Comparison of ENCODE assay signal across 15 cellular contexts in the genomic region with DNA sequence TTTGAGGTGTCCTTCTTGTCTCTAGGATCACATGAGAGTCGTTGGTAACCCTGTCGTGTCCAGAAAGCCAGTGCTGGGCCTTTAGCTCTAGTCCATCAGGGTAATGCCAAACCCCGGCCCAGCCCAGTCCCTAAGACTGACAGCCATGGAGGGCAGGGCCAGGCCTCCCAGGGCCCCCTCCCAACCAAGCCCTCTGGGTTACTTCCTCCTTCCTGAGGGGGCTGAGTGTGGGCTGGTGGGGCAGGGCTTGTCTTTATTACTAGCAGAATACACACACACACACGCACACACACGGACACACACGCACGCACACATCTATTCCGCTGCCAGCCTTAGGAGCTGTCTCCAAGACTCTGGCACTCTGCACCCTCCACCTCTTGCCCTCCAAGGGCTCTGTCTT. TPM values are rescaled to one million over a fixed set of nuclear protein-coding genes. Genes with fewer than 3 reads are reported as not detected.
DNase-seq lines count a peak whose midpoint lies in the region; ATAC-seq, FAIRE-seq and TF ChIP-seq lines count a peak whose summit lies in the region.
"Had no signal": no experiment of that assay in that cellular context is flagged by ENCODE, and none has a peak within 500 bp of the region (broad histone marks: within the 10 kb centered on the region; RNA-seq: fewer than 3 reads in every experiment).

No MANE protein-coding gene starts in this region.

- no peaks in the 10 kb centered on the region for H3K79me1 ChIP-seq in H1 (ENCODE audit: low read depth, low read length)

- 89% methylated on average over 8 of the region's 8 CpGs; no CpG with 5 or more reads in 1 of the 2 experiments for WGBS in H1 (ENCODE audit: extremely low coverage in 1 of 2, insufficient coverage in 1 of 2, insufficient read length in 1 of 2, insufficient replicate concordance in 2 of 2, low coverage in 1 of 2, low lambda C conversion rate in 2 of 2, missing lambda C conversion rate in 1 of 2), 2 experiments
- WGBS in GM23248 (ENCODE audit: low coverage in 1 of 2, low lambda C conversion rate in 2 of 2, missing lambda C conversion rate in 2 of 2), 2 experiments = 84 to 92% methylated on average over 8 of the region's 8 CpGs

- H3K79me2 ChIP-seq in H1 (ENCODE audit: control insufficient read depth in 1 of 2, insufficient read depth in 2 of 2, low read length in 2 of 2) = no peaks in the 10 kb centered on the region
- H3K79me2 ChIP-seq in neural progenitor cell (ENCODE audit: low read depth) = no peaks in the 10 kb centered on the region
- no peaks in the 10 kb centered on the region for H3K79me2 ChIP-seq in GM23248 (ENCODE audit: insufficient read depth)
- no peaks in the 10 kb centered on the region for H3K79me2 ChIP-seq in PC-9 (ENCODE audit: low read depth)

- no peak overlapping the region for H3K23ac ChIP-seq in H1 (ENCODE audit: insufficient read length)

- H3K9ac ChIP-seq in H1 (replicated peaks in 1 of 4; ENCODE audit: extremely low read depth in 1 of 4, low read depth in 3 of 4, low read length in 3 of 4) (no peak overlapping the region), neural progenitor cell (no peak overlapping the region), GM23248 (no peak overlapping the region)

- H2BK12ac ChIP-seq in H1 (ENCODE audit: low read depth, low read length) = no peak overlapping the region; the same call in 1 of the 2 replicates

- TF ChIP-seq CTCF in H1 (IDR thresholded peaks at IDR 0.05; ENCODE audit: control extremely low read depth in 1 of 3, insufficient read depth in 1 of 3, low read depth in 1 of 3, low read length in 3 of 3) = no peak
- no peak for TF ChIP-seq CTCF in neural progenitor cell (IDR thresholded peaks at IDR 0.05)
- TF ChIP-seq CTCF in omental fat pad (IDR thresholded peaks at IDR 0.05) = no peak
- TF ChIP-seq CTCF in PC-9 (conservative IDR thresholded peaks at IDR 0.05) = no peak

- no peak for TF ChIP-seq EP300 in H1 (IDR thresholded peaks at IDR 0.05; ENCODE audit: borderline replicate concordance in 1 of 2, low read depth in 2 of 2, low read length in 2 of 2)

- no peak overlapping the region for H3K56ac ChIP-seq in H1 (replicated peaks; ENCODE audit: insufficient read length, low read depth, low read length)

- no peak overlapping the region for H3K14ac ChIP-seq in H1 (ENCODE audit: insufficient read length)

- H3K36me3 ChIP-seq in CD4-positive, alpha-beta memory T cell (ENCODE audit: insufficient read depth, low read length) = no peaks in the 10 kb centered on the region
- H3K36me3 ChIP-seq in H1 (ENCODE audit: control insufficient read depth in 2 of 4, insufficient read depth in 4 of 4, low read length in 3 of 4) (no peaks in the 10 kb centered on the region), neural progenitor cell (no peaks in the 10 kb centered on the region), GM23248 (ENCODE audit: low read depth) (no peaks in the 10 kb centered on the region), PC-9 (ENCODE audit: low read depth) (no peaks in the 10 kb centered on the region)

- H2AFZ ChIP-seq in H1 (ENCODE audit: low read length) = no peak overlapping the region
- no peak overlapping the region for H2AFZ ChIP-seq in neural progenitor cell (replicated peaks)
- H2AFZ ChIP-seq in GM23248 = no peak overlapping the region
- no peak overlapping the region for H2AFZ ChIP-seq in PC-9

- peaks cover 6 to 20% (median 15%) of the 10 kb centered on the region in 4 donors for H3K4me1 Mint-ChIP-seq in CD4-positive, alpha-beta memory T cell
- H3K4me1 Mint-ChIP-seq in neural progenitor cell = peaks cover 25% of the 10 kb centered on the region

- BruUV-seq in PC-9 (replicated peaks; lab: Mats Ljungman, UMichigan) = no TSS peak

- H3F3A ChIP-seq in neural progenitor cell (ENCODE audit: low read depth) (no peaks in the 10 kb centered on the region), GM23248 (ENCODE audit: insufficient read depth) (no peaks in the 10 kb centered on the region), PC-9 (ENCODE audit: insufficient read depth, low read depth) (no peaks in the 10 kb centered on the region)

- no peak overlapping the region; the same call in 1 of the 2 replicates for H4K8ac ChIP-seq in H1 (ENCODE audit: extremely low read depth, insufficient read depth, low read length)

- H3K9me2 ChIP-seq in GM23248 (ENCODE audit: insufficient read depth) (no peaks in the 10 kb centered on the region), PC-9 (ENCODE audit: insufficient read depth) (no peaks in the 10 kb centered on the region)

- no peaks in the 10 kb centered on the region for H3K23me2 ChIP-seq in H1 (ENCODE audit: low read depth, low read length)

- no peak overlapping the region for H3K18ac ChIP-seq in H1 (ENCODE audit: extremely low read depth, low read length)

- no peak overlapping the region for H3K4me2 ChIP-seq in H1 (ENCODE audit: insufficient read depth in 1 of 2, low read depth in 2 of 2, low read length in 2 of 2)
- no peak overlapping the region for H3K4me2 ChIP-seq in neural progenitor cell
- no peak overlapping the region for H3K4me2 ChIP-seq in GM23248 (ENCODE audit: unreplicated experiment)
- H3K4me2 ChIP-seq in PC-9 = no peak overlapping the region

- no peaks in the 10 kb centered on the region for H3K27me3 ChIP-seq in CD4-positive, alpha-beta memory T cell (ENCODE audit: insufficient read depth, low read length)
- no peaks in the 10 kb centered on the region for H3K27me3 ChIP-seq in H1 (replicated peaks in 1 of 4; ENCODE audit: control insufficient read depth in 3 of 4, extremely low read depth in 1 of 4, insufficient read depth in 3 of 4, low read length in 3 of 4)
- H3K27me3 ChIP-seq in neural progenitor cell = no peaks in the 10 kb centered on the region
- no peaks in the 10 kb centered on the region for H3K27me3 ChIP-seq in GM23248 (replicated peaks; ENCODE audit: insufficient read depth)
- H3K27me3 ChIP-seq in PC-9 (ENCODE audit: insufficient read depth, low read depth) = no peaks in the 10 kb centered on the region

- H3K4me3 Mint-ChIP-seq in CD4-positive, alpha-beta memory T cell = peak overlapping the region in 2 of 8 donors; percentile 5 to 59
- no peak overlapping the region for H3K4me3 Mint-ChIP-seq in neural progenitor cell

- ATAC-seq in omental fat pad (ENCODE audit: low FRiP score) = no peak
- ATAC-seq in HG03460 (IDR thresholded peaks at IDR 0.05; ENCODE audit: unreplicated experiment) = no peak
- ATAC-seq: Right ventricle myocardium inferior had no signal

- H3K27me3 Mint-ChIP-seq in CD4-positive, alpha-beta memory T cell = no peaks in the 10 kb centered on the region
- H3K27me3 Mint-ChIP-seq in neural progenitor cell (ENCODE audit: insufficient read depth, low read depth) = peaks cover 8% of the 10 kb centered on the region
- H3K27me3 Mint-ChIP-seq: activated naive CD4-positive, alpha-beta T cell treated with anti-CD3 and anti-CD28 coated beads, Interleukin-2, amount 50 U/mL, for 24 hours had no signal

- no peak overlapping the region for H4K5ac ChIP-seq in H1 (ENCODE audit: insufficient read length, low read depth, low read length)

- H3K27ac Mint-ChIP-seq in CD4-positive, alpha-beta memory T cell = peak overlapping the region in 4 of 7 donors; percentile 23 to 75 (median 61)
- peak overlapping the region; percentile 70 for H3K27ac Mint-ChIP-seq in neural progenitor cell
- H3K27ac Mint-ChIP-seq: activated CD4-positive, alpha-beta T cell treated with anti-CD3 and anti-CD28 coated beads, Interleukin-2, amount 10 ng/mL, durations not matched to agents 24 days and 14 days; activated naive CD4-positive, alpha-beta T cell treated with anti-CD3 and anti-CD28 coated beads, Interleukin-2, amount 50 U/mL, for 24 hours had no signal

- H2BK15ac ChIP-seq in H1 (ENCODE audit: low read length) = no peak overlapping the region

- intact Hi-C loops in CD4-positive, alpha-beta memory T cell (cut with micrococcal nuclease) = no loop called here
- intact Hi-C loops in PC-9 (cut with micrococcal nuclease; ENCODE audit: unreplicated experiment) = loop anchor here (10.0 kb wide), 1 partner anchor 334 kb away; no protein-coding TSS in a partner anchor

- H2BK120ac ChIP-seq in H1 (replicated peaks; ENCODE audit: low read depth, low read length) = no peak overlapping the region

- H2BK5ac ChIP-seq in H1 (ENCODE audit: low read depth, low read length) = no peak overlapping the region

- no peaks in the 10 kb centered on the region for H3K4me1 ChIP-seq in CD4-positive, alpha-beta memory T cell (ENCODE audit: insufficient read depth, low read length)
- no peaks in the 10 kb centered on the region for H3K4me1 ChIP-seq in H1 (replicated peaks in 1 of 4; ENCODE audit: control insufficient read depth in 3 of 4, insufficient read depth in 4 of 4, low read length in 3 of 4)
- peaks cover 8% of the 10 kb centered on the region for H3K4me1 ChIP-seq in neural progenitor cell
- H3K4me1 ChIP-seq in GM23248 (ENCODE audit: insufficient read depth) = no peaks in the 10 kb centered on the region
- H3K4me1 ChIP-seq in PC-9 (replicated peaks; ENCODE audit: insufficient read depth) = peaks cover 4% of the 10 kb centered on the region; the same call in 1 of the 2 replicates

- TF ChIP-seq RAD21 in H1 (IDR thresholded peaks at IDR 0.05 in 1 of 2, conservative IDR thresholded peaks at IDR 0.05 in 1 of 2; ENCODE audit: low read depth in 2 of 2, low read length in 2 of 2) = no peak

- H4K20me1 ChIP-seq in H1 (replicated peaks in 1 of 2; ENCODE audit: control insufficient read depth in 1 of 2, insufficient read depth in 2 of 2, low read length in 2 of 2) (no peaks in the 10 kb centered on the region), neural progenitor cell (ENCODE audit: low read depth) (no peaks in the 10 kb centered on the region), GM23248 (ENCODE audit: insufficient read depth) (no peaks in the 10 kb centered on the region), PC-9 (ENCODE audit: insufficient read depth) (no peaks in the 10 kb centered on the region)

- H3K36me3 Mint-ChIP-seq in CD4-positive, alpha-beta memory T cell = no peaks in the 10 kb centered on the region
- no peaks in the 10 kb centered on the region for H3K36me3 Mint-ChIP-seq in neural progenitor cell
- H3K36me3 Mint-ChIP-seq: activated naive CD4-positive, alpha-beta T cell treated with anti-CD3 and anti-CD28 coated beads, Interleukin-2, amount 50 U/mL, for 24 hours had no signal

- no peak overlapping the region for H3K27ac ChIP-seq in CD4-positive, alpha-beta memory T cell (ENCODE audit: low read depth, low read length)
- H3K27ac ChIP-seq in H1 (ENCODE audit: low read depth, low read length) (no peak overlapping the region), neural progenitor cell (no peak overlapping the region), GM23248 (no peak overlapping the region), PC-9 (no peak overlapping the region)

- no peak for TF ChIP-seq POLR2A in H1 (IDR thresholded peaks at IDR 0.05; ENCODE audit: control extremely low read depth in 1 of 2, low read depth in 2 of 2, low read length in 2 of 2)

- H2AK5ac ChIP-seq in H1 (ENCODE audit: low read depth, low read length) = no peak overlapping the region

- peak overlapping the region; percentile 74 for H3K4ac ChIP-seq in H1 (replicated peaks; ENCODE audit: insufficient read length, low read depth, low read length)

- H4K91ac ChIP-seq in H1 (replicated peaks; ENCODE audit: insufficient read length, low read length) = no peak overlapping the region

- no peak for DNase-seq in CD4-positive, alpha-beta memory T cell
- peak; percentile 13 for DNase-seq in MV-4-11 (lab: John Stamatoyannopoulos, UW)
- DNase-seq in H1 (ENCODE audit: low read depth in 1 of 2, low spot score in 2 of 2) = no peak
- no peak for DNase-seq in neural progenitor cell (ENCODE audit: low spot score)
- DNase-seq in omental fat pad (ENCODE audit: low spot score) = no peak
- DNase-seq in GM23248 = no peak
- no peak for DNase-seq in PC-9
- DNase-seq: activated CD4-positive, alpha-beta T cell treated with anti-CD3 and anti-CD28 coated beads, Interleukin-2, amount 10 ng/mL, durations not matched to agents 24 days and 14 days; dermis blood vessel endothelial cell; IMR-90; NCI-H2171 had no signal

- POLR2A ChIA-PET in CD4-positive, alpha-beta memory T cell (lab: Charles Lee; ENCODE audit: partially characterized antibody) = interaction anchor here (4.8 kb wide), 1 partner anchor 35 kb away, joined by 38 read pairs; the partner anchor contains the start of gene CDKN2AIP
- POLR2A ChIA-PET in H1 (lab: Charles Lee; ENCODE audit: partially characterized antibody) = interaction anchor here (0.9 kb wide), 1 partner anchor 15 kb away, joined by 3 read pairs; no protein-coding TSS in a partner anchor
- POLR2A ChIA-PET in PC-9 (lab: Charles Lee; ENCODE audit: unreplicated experiment) = no interaction called here

- FAIRE-seq in H1 (lab: Jason Lieb, UNC) = no peak

- in situ Hi-C loops in GM23248 (cut with MboI) = loop anchor here (10.0 kb wide), 1 partner anchor 134 kb away; no protein-coding TSS in a partner anchor

- H3K9me3 Mint-ChIP-seq in CD4-positive, alpha-beta memory T cell = no peaks in the 10 kb centered on the region
- H3K9me3 Mint-ChIP-seq in neural progenitor cell = peaks cover 2% of the 10 kb centered on the region
- H3K9me3 Mint-ChIP-seq: activated CD4-positive, alpha-beta T cell treated with anti-CD3 and anti-CD28 coated beads, Interleukin-2, amount 10 ng/mL, durations not matched to agents 24 days and 14 days; activated naive CD4-positive, alpha-beta T cell treated with anti-CD3 and anti-CD28 coated beads, Interleukin-2, amount 50 U/mL, for 24 hours had no signal

- H3K9me3 ChIP-seq in CD4-positive, alpha-beta memory T cell (ENCODE audit: control insufficient read depth in 1 of 2, low read length in 2 of 2) = no peaks in the 10 kb centered on the region
- H3K9me3 ChIP-seq in H1 (ENCODE audit: insufficient read depth in 2 of 2, low read depth in 1 of 2, low read length in 1 of 2) (no peaks in the 10 kb centered on the region), neural progenitor cell (ENCODE audit: low read depth) (no peaks in the 10 kb centered on the region), GM23248 (ENCODE audit: low read depth) (no peaks in the 10 kb centered on the region), PC-9 (ENCODE audit: insufficient read depth, low read depth) (no peaks in the 10 kb centered on the region)

- no peak overlapping the region for H2BK20ac ChIP-seq in H1 (ENCODE audit: low read length)

- CTCF ChIA-PET in CD4-positive, alpha-beta memory T cell (lab: Charles Lee; ENCODE audit: partially characterized antibody) = interaction anchor here (1.4 kb wide), 1 partner anchor 10 kb away, joined by 4 read pairs; no protein-coding TSS in a partner anchor
- CTCF ChIA-PET in H1 (lab: Charles Lee; ENCODE audit: partially characterized antibody) = interaction anchor here (0.7 to 3.3 kb wide), 7 partner anchors 10 to 692 kb away, joined by 3 to 20 read pairs (median 4); no protein-coding TSS in a partner anchor
- CTCF ChIA-PET in PC-9 (lab: Charles Lee) = no interaction called here

- H3K4me3 ChIP-seq in CD4-positive, alpha-beta memory T cell (ENCODE audit: low read length in 2 of 2) = no peak overlapping the region
- H3K4me3 ChIP-seq in H1 (ENCODE audit: extremely low read depth in 1 of 4, insufficient read depth in 2 of 4, low read depth in 3 of 4, low read length in 4 of 4) = no peak overlapping the region
- no peak overlapping the region for H3K4me3 ChIP-seq in neural progenitor cell
- no peak overlapping the region for H3K4me3 ChIP-seq in GM23248
- H3K4me3 ChIP-seq in PC-9 = no peak overlapping the region
- H3K4me3 ChIP-seq: lung had no signal

RNA-seq across cellular contexts. Expression of gene CDKN2AIP, which starts 35.6 kb away (rescaled TPM):
- total RNA-seq in CD4-positive, alpha-beta memory T cell = 10 to 100 TPM; 48.3 to 51.1 TPM
- 10 to 100 TPM; 18.9 to 40.7 TPM for polyA plus RNA-seq in CD4-positive, alpha-beta memory T cell
- 14.0 and 14.8 TPM in 2 replicates for total RNA-seq in H1 (2021; fragmentation: NEBNext Ultra II Directional; extraction: Animal tissue kit (Norgen Biotek cat#: 25700))
- 5.5 and 6.0 TPM in 2 replicates for polyA plus RNA-seq in H1 (2011; rRNA removed)
- polyA plus RNA-seq in H1 (2011; cell fraction: cytosol; rRNA removed) = 8.4 TPM
- 5.4 TPM for polyA plus RNA-seq in H1 (2011; cell fraction: nucleus; rRNA removed)
- polyA plus RNA-seq in H1 (2012, experiment 1 of 2) = 8.6 to 11.5 TPM (median 9.3 TPM) in 4 replicates
- polyA plus RNA-seq in H1 (2012, experiment 2 of 2) = 1.3 TPM
- polyA plus RNA-seq in H1 (2013, experiment 1 of 2) = 7.6 TPM
- polyA plus RNA-seq in H1 (2013, experiment 2 of 2) = 7.5 TPM
- polyA minus RNA-seq in H1 (2011; rRNA and poly(A)+ RNA removed) = 6.5 and 15.2 TPM in 2 replicates
- polyA minus RNA-seq in H1 (2011; cell fraction: cytosol; rRNA and poly(A)+ RNA removed) = 10.6 TPM
- 21.9 TPM for polyA minus RNA-seq in H1 (2011; cell fraction: nucleus; rRNA and poly(A)+ RNA removed)
- total RNA-seq in neural progenitor cell (ENCODE audit: low replicate concordance) = 35.3 and 38.1 TPM in 2 replicates
- 10 to 100 TPM; 16.1 to 25.2 (median 20.1) TPM for total RNA-seq in omental fat pad
- total RNA-seq in GM23248 (2014; rRNA removed; shearing (Covaris generic)) = 18.7 and 20.4 TPM in 2 replicates
- 14.6 and 16.7 TPM in 2 replicates for polyA plus RNA-seq in GM23248 (2016; fragmentation: Nextera tagmentation; extraction: Ambion mirVana)
- total RNA-seq in PC-9 (2021) = 7.7 and 8.7 TPM in 2 replicates
